In genomic region chr19:5953680-5954213, GRCh38 we compare ENCODE assay signal across 8 cellular contexts. TPM values are rescaled to one million over a fixed set of nuclear protein-coding genes. Genes with fewer than 3 reads are reported as not detected.
DNase-seq lines count a peak whose midpoint lies in the region; ATAC-seq and TF ChIP-seq lines count a peak whose summit lies in the region.

No MANE protein-coding gene starts in this region.

- in situ Hi-C loops in ACHN (cut with HindIII; ENCODE audit: low pct_ligation_motif_present, low pct_unique_long_range_greater_than_20kb, low sequenced_read_pairs) = no loop called here

- no peak for TF ChIP-seq CTCF in DND-41 (IDR thresholded peaks at IDR 0.05; ENCODE audit: borderline replicate concordance, extremely low read depth, low read length, poor library complexity, severe bottlenecking)
- TF ChIP-seq CTCF in VCaP (conservative IDR thresholded peaks at IDR 0.05) = no peak
- no peak for TF ChIP-seq CTCF in dorsolateral prefrontal cortex (IDR thresholded peaks at IDR 0.05 in 54 of 56, conservative IDR thresholded peaks at IDR 0.05 in 2 of 56; ENCODE audit: low read depth in 1 of 56, partially characterized antibody in 56 of 56)

- peaks cover 99% of the 10 kb centered on the region for H4K20me1 ChIP-seq in DND-41 (ENCODE audit: insufficient read depth, low read length)

- ATAC-seq in DND-41 (ENCODE audit: insufficient read depth, low read depth) (no peak), HG03469 (IDR thresholded peaks at IDR 0.05; ENCODE audit: unreplicated experiment) (no peak), HG03135 (IDR thresholded peaks at IDR 0.05; ENCODE audit: unreplicated experiment) (no peak)

- DNase-seq in DND-41 (no peak), dorsolateral prefrontal cortex (no peak), ACHN (no peak)
- no peak for DNase-seq in NK-92 treated with Interleukin-12 subunit alpha and Interleukin-12 subunit beta, amount 100 ng/mL, for 24 hours (lab: John Stamatoyannopoulos, UW)

- H3K27me3 ChIP-seq in DND-41 (ENCODE audit: insufficient read depth, low read length, poor library complexity) (no peaks in the 10 kb centered on the region), dorsolateral prefrontal cortex (no peaks in the 10 kb centered on the region), rectal smooth muscle tissue (ENCODE audit: control insufficient read depth, insufficient read depth, low read length) (no peaks in the 10 kb centered on the region)

- H3K79me2 ChIP-seq in DND-41 (ENCODE audit: insufficient read depth, low read length) = peaks cover 100% of the 10 kb centered on the region

- H2AFZ ChIP-seq in DND-41 (ENCODE audit: low read depth, low read length) = no peak overlapping the region

- H3K4me3 ChIP-seq in DND-41 (ENCODE audit: low read depth in 1 of 2, low read length in 2 of 2) = no peak overlapping the region
- peak overlapping the region in 22 of 59 donors; percentile 2 to 42 (median 21) for H3K4me3 ChIP-seq in dorsolateral prefrontal cortex
- H3K4me3 ChIP-seq in rectal smooth muscle tissue (ENCODE audit: low read length) = peak overlapping the region; percentile 33

- no peaks in the 10 kb centered on the region for H3K9me3 ChIP-seq in DND-41 (ENCODE audit: insufficient read depth, low read length, severe bottlenecking)

- H3K4me2 ChIP-seq in DND-41 (ENCODE audit: insufficient read depth, low read length) = no peak overlapping the region; the same call in 1 of the 2 replicates

- H3K9ac ChIP-seq in DND-41 (ENCODE audit: low read depth, low read length) = no peak overlapping the region
- H3K9ac ChIP-seq in rectal smooth muscle tissue (ENCODE audit: low read length) = no peak overlapping the region

- H3K27ac ChIP-seq in DND-41 (ENCODE audit: low read length) = peak overlapping the region; percentile 47
- peak overlapping the region; percentile 63 for H3K27ac ChIP-seq in VCaP
- H3K27ac ChIP-seq in dorsolateral prefrontal cortex = peak overlapping the region in 58 of 59 donors; percentile 1 to 87 (median 75)
- peak overlapping the region; percentile 85 for H3K27ac ChIP-seq in rectal smooth muscle tissue (ENCODE audit: low read depth, low read length)

- H3K36me3 ChIP-seq in DND-41 (ENCODE audit: insufficient read depth, low read length) = peaks cover 44% of the 10 kb centered on the region
- H3K36me3 ChIP-seq in rectal smooth muscle tissue (ENCODE audit: control insufficient read depth, insufficient read depth, low read length) = no peaks in the 10 kb centered on the region

- intact Hi-C loops in dorsolateral prefrontal cortex (cut with DNase I) = no loop called here

- H3K4me1 ChIP-seq in DND-41 (ENCODE audit: insufficient read depth, low read length) (peaks cover 32% of the 10 kb centered on the region), rectal smooth muscle tissue (ENCODE audit: control insufficient read depth, insufficient read depth, low read length) (peaks cover 65% of the 10 kb centered on the region)

RNA-seq across cellular contexts. Expression of gene RANBP3, which starts 24.2 kb away (rescaled TPM):
- total RNA-seq in dorsolateral prefrontal cortex = 100 to 1,000 TPM in 31 of 120 experiments, 10 to 100 TPM in 89; 71.9 to 120 (median 93.1) TPM

RNA-seq across cellular contexts. Expression of gene CAPS, which starts 39.7 kb away (rescaled TPM):
- 10 to 100 TPM in 113 of 120 experiments, 1 to 10 TPM in 7; 7.5 to 55.0 (median 19.2) TPM for total RNA-seq in dorsolateral prefrontal cortex

RNA-seq across cellular contexts. Expression of gene VMAC, which starts 49.1 kb away (rescaled TPM):
- total RNA-seq in dorsolateral prefrontal cortex = 10 to 100 TPM in 11 of 120 experiments, 1 to 10 TPM in 109; 3.0 to 14.3 (median 7.2) TPM

RNA-seq across cellular contexts. Expression of gene NDUFA11, which starts 50.2 kb away (rescaled TPM):
- total RNA-seq in dorsolateral prefrontal cortex = 100 to 1,000 TPM in 119 of 120 experiments, 10 to 100 TPM in 1; 98.5 to 237 (median 172) TPM
